Comparison of ENCODE assay signal across 17 cellular contexts in the genomic region with DNA sequence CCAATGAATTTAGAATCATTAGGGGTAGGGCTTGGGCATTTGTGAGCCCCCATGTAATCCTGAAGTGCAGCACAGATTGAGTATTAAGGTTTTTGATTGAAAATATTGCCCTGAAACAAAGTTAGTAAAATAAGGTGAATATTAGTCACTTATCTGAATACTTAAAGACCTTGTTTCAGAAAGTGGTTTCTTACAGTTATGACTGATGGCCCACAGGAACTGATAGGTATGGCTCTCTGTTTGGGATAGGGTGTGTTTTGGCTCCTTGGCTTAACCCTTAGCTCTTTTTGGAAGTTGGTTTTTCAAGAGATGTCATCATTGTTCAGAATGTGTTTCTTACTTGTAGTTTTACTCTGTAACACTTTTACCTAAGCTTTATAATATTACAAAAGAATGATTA. TPM values are rescaled to one million over a fixed set of nuclear protein-coding genes. Genes with fewer than 3 reads are reported as not detected.
DNase-seq lines count a peak whose midpoint lies in the region; ATAC-seq and TF ChIP-seq lines count a peak whose summit lies in the region.
"Had no signal": no experiment of that assay in that cellular context is flagged by ENCODE, and none has a peak within 500 bp of the region (broad histone marks: within the 10 kb centered on the region; RNA-seq: fewer than 3 reads in every experiment).

No MANE protein-coding gene starts in this region.

- DNase-seq in thyroid gland (no peak), NCI-H1694 treated with DMSO at 0.1 percent for 48 hours (lab: John Stamatoyannopoulos, UW) (no peak), NK-92 (lab: John Stamatoyannopoulos, UW; ENCODE audit: unreplicated experiment) (no peak)
- no peak for DNase-seq in activated naive CD4-positive, alpha-beta T cell (lab: John Stamatoyannopoulos, UW)
- DNase-seq: activated CD8-positive, alpha-beta memory T cell treated with anti-CD3 and anti-CD28 coated beads, Interleukin-2, amount 50 U/mL, for 4 hours; NCI-H1417 treated with DMSO at 0.1 percent for 48 hours; NCI-H446; PC-3; stimulated activated CD4-positive, alpha-beta T cell treated with anti-CD3 and anti-CD28 coated beads, Interleukin-2, amount 100 ng/mL, for 48 hours had no signal

- no peaks in the 10 kb centered on the region for H3K36me3 ChIP-seq in thyroid gland
- H3K36me3 ChIP-seq: BLaER1 treated with 17β-estradiol and CSF1 and Interleukin-3, amounts not matched to agents 10 nM and 100 nM; cardiac muscle cell had no signal

- no peak overlapping the region for H3K4me3 ChIP-seq in thyroid gland (replicated peaks in 1 of 3)
- H3K4me3 ChIP-seq: BLaER1 treated with 17β-estradiol and CSF1 and Interleukin-3, amounts not matched to agents 10 nM and 100 nM; cardiac muscle cell; K562 had no signal

- ATAC-seq in GM18861 (IDR thresholded peaks at IDR 0.05; ENCODE audit: unreplicated experiment): peak; percentile 41
- ATAC-seq in GM21390 (IDR thresholded peaks at IDR 0.05; ENCODE audit: unreplicated experiment): peak; percentile 61
- ATAC-seq in HG02973 (IDR thresholded peaks at IDR 0.05; ENCODE audit: unreplicated experiment): peak; percentile 69
- peak; percentile 55 for ATAC-seq in HG03521 (IDR thresholded peaks at IDR 0.05; ENCODE audit: unreplicated experiment)
- ATAC-seq: K562; natural killer cell treated with Interleukin-12 subunit alpha and Interleukin-12 subunit beta and Interleukin-15 and Interleukin-18, amount 100 ng/mL, for 72 hours; PC-3 had no signal

- peaks cover 5 to 6% of the 10 kb centered on the region in 2 donors for H3K4me1 ChIP-seq in thyroid gland

- no peak overlapping the region for H3K27ac ChIP-seq in thyroid gland
- H3K27ac ChIP-seq: cardiac muscle cell had no signal

- no peak for TF ChIP-seq POLR2A in thyroid gland (IDR thresholded peaks at IDR 0.05)

- TF ChIP-seq CTCF in thyroid gland (IDR thresholded peaks at IDR 0.05): no peak

- no peaks in the 10 kb centered on the region for H3K9me3 ChIP-seq in thyroid gland
- H3K9me3 ChIP-seq: BLaER1 treated with 17β-estradiol and CSF1 and Interleukin-3, amounts not matched to agents 10 nM and 100 nM had no signal

- intact Hi-C loops in thyroid gland (cut with DNase I): no loop called here

- H3K27me3 ChIP-seq in thyroid gland: no peaks in the 10 kb centered on the region
- H3K27me3 ChIP-seq: cardiac muscle cell had no signal

RNA-seq across cellular contexts. Expression of gene MDFIC, which starts 34.8 kb away (rescaled TPM):
- 10 to 100 TPM; 50.3 to 89.5 (median 58.1) TPM for total RNA-seq in thyroid gland
